In the genomic region with DNA sequence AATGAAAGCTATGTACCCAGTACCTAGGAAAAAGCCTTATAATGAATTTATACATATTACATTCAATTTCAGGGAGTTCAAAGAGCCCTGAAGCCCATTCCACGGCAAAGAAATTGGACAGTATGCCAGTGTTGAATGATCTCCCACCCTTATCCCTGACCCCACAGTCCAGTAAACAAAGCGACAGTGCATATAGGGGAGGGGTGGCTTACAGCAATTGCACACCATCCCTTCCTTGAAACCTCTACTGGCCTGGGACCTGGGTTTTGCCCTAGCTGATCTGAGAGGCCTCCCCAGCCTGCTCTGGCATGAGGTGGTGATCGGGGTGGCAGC, we compare ENCODE assay signal across 22 cellular contexts. TPM values are rescaled to one million over a fixed set of nuclear protein-coding genes. Genes with fewer than 3 reads are reported as not detected.
A peak's percentile ranks its signal among the peaks of the same experiment; 100 is the strongest.
DNase-seq lines count a peak whose midpoint lies in the region; ATAC-seq, FAIRE-seq and TF ChIP-seq lines count a peak whose summit lies in the region.
"Had no signal": no experiment of that assay in that cellular context is flagged by ENCODE, and none has a peak within 500 bp of the region (broad histone marks: within the 10 kb centered on the region; RNA-seq: fewer than 3 reads in every experiment).

No MANE protein-coding gene starts in this region.

- no peak overlapping the region for H3K4me3 ChIP-seq in A549
- H3K4me3 ChIP-seq: lung, skin epidermis had no signal

- no peak for TF ChIP-seq CTCF in A549 (IDR thresholded peaks at IDR 0.05)
- no peak for TF ChIP-seq CTCF in VCaP (conservative IDR thresholded peaks at IDR 0.05)
- no peak for TF ChIP-seq CTCF in glutamatergic neuron (IDR thresholded peaks at IDR 0.05; ENCODE audit: partially characterized antibody, unreplicated experiment)
- TF ChIP-seq CTCF in nephron progenitor cell (IDR thresholded peaks at IDR 0.05), result no peak

- H3K4me1 Mint-ChIP-seq in glutamatergic neuron (ENCODE audit: low read depth, unreplicated experiment), result peaks cover 16% of the 10 kb centered on the region
- peaks cover 65% of the 10 kb centered on the region for H3K4me1 Mint-ChIP-seq in nephron progenitor cell
- H3K4me1 Mint-ChIP-seq in stimulated activated naive CD8-positive, alpha-beta T cell treated with anti-CD3 and anti-CD28 coated beads, Interleukin-15, amount 100 ng/mL, for 72 hours, result peaks cover 8% of the 10 kb centered on the region

- H3K4me1 ChIP-seq in A549, result peaks cover 61% of the 10 kb centered on the region

- TF ChIP-seq RAD21 in A549 (conservative IDR thresholded peaks at IDR 0.05 in 1 of 2, IDR thresholded peaks at IDR 0.05 in 1 of 2), result no peak

- H3K27ac ChIP-seq in A549, result peak overlapping the region; percentile 88 to 90
- H3K27ac ChIP-seq in VCaP, result peak overlapping the region; percentile 64

- H3K27ac Mint-ChIP-seq in glutamatergic neuron (ENCODE audit: unreplicated experiment) (no peak overlapping the region), nephron progenitor cell (peak overlapping the region; percentile 99)
- no peak overlapping the region for H3K27ac Mint-ChIP-seq in stimulated activated naive CD8-positive, alpha-beta T cell treated with anti-CD3 and anti-CD28 coated beads, Interleukin-15, amount 100 ng/mL, for 72 hours
- H3K27ac Mint-ChIP-seq: activated CD8-positive, alpha-beta memory T cell treated with anti-CD3 and anti-CD28 coated beads, Interleukin-2, amount 10 ng/mL, durations not matched to agents 7 days and 5 days had no signal

- CTCF ChIA-PET in A549 (lab: Yijun Ruan, JAX), result interaction anchor here (0.9 to 33.1 kb wide), 6 partner anchors 8 to 130 kb away, joined by 3 to 1365 read pairs (median 4); partner anchors contain the start of genes DDX23, RND1 and WNT1

- POLR2A ChIA-PET in A549 (lab: Yijun Ruan, JAX), result interaction anchor here (0.7 to 6.4 kb wide), 7 partner anchors 8 to 38 kb away, joined by 3 to 157 read pairs (median 3); partner anchors contain the start of genes DDX23 and RND1

- H3K9me3 Mint-ChIP-seq in glutamatergic neuron (ENCODE audit: unreplicated experiment) (peaks cover 2% of the 10 kb centered on the region), nephron progenitor cell (no peaks in the 10 kb centered on the region)
- H3K9me3 Mint-ChIP-seq in stimulated activated naive CD8-positive, alpha-beta T cell treated with anti-CD3 and anti-CD28 coated beads, Interleukin-15, amount 100 ng/mL, for 72 hours, result no peaks in the 10 kb centered on the region
- H3K9me3 Mint-ChIP-seq: CD4-positive, CD25-positive, alpha-beta regulatory T cell; stimulated activated memory B cell treated with anti-CD40 and anti-IgM and Interleukin-4, amounts not matched to agents 10 μg/mL and 1 μg/mL and 100 μg/mL, for 72 hours had no signal

- H3K4me2 ChIP-seq in A549, result peak overlapping the region; percentile 99

- no peak for DNase-seq in A549 (ENCODE audit: low read depth in 1 of 2, low spot score in 1 of 2)
- DNase-seq in glutamatergic neuron, result no peak
- no peak for DNase-seq in nephron progenitor cell
- no peak for DNase-seq in stimulated activated naive CD8-positive, alpha-beta T cell treated with anti-CD3 and anti-CD28 coated beads, Interleukin-15, amount 100 ng/mL, for 72 hours
- DNase-seq in COR-L47 (lab: John Stamatoyannopoulos, UW), result no peak
- DNase-seq in globus pallidus (ENCODE audit: low spot score), result no peak
- DNase-seq in SIG-M5 (lab: John Stamatoyannopoulos, UW), result no peak
- DNase-seq: ACHN; activated CD8-positive, alpha-beta memory T cell treated with anti-CD3 and anti-CD28 coated beads, Interleukin-2, amount 10 ng/mL, durations not matched to agents 7 days and 5 days; activated gamma-delta T cell; CD4-positive, CD25-positive, alpha-beta regulatory T cell; effector CD8-positive, alpha-beta T cell; NCI-H2081 treated with DMSO at 0.1 percent for 48 hours; NCI-H748 treated with DMSO at 0.1 percent for 48 hours; nucleus accumbens; T-helper 1 cell had no signal

- no peaks in the 10 kb centered on the region for H3K9me3 ChIP-seq in A549

- no peak for TF ChIP-seq EP300 in A549 (IDR thresholded peaks at IDR 0.05)

- H3K27me3 Mint-ChIP-seq in glutamatergic neuron (ENCODE audit: unreplicated experiment), result peaks cover 2% of the 10 kb centered on the region
- H3K27me3 Mint-ChIP-seq in nephron progenitor cell (ENCODE audit: low read depth, poor library complexity), result peaks cover 6% of the 10 kb centered on the region
- peaks cover 36% of the 10 kb centered on the region for H3K27me3 Mint-ChIP-seq in stimulated activated naive CD8-positive, alpha-beta T cell treated with anti-CD3 and anti-CD28 coated beads, Interleukin-15, amount 100 ng/mL, for 72 hours

- peak overlapping the region; percentile 43 for H3K4me3 Mint-ChIP-seq in glutamatergic neuron (ENCODE audit: unreplicated experiment)
- H3K4me3 Mint-ChIP-seq in nephron progenitor cell, result peak overlapping the region; percentile 18
- no peak overlapping the region for H3K4me3 Mint-ChIP-seq in stimulated activated naive CD8-positive, alpha-beta T cell treated with anti-CD3 and anti-CD28 coated beads, Interleukin-15, amount 100 ng/mL, for 72 hours
- H3K4me3 Mint-ChIP-seq: activated CD8-positive, alpha-beta memory T cell treated with anti-CD3 and anti-CD28 coated beads, Interleukin-2, amount 10 ng/mL, durations not matched to agents 7 days and 5 days; CD4-positive, CD25-positive, alpha-beta regulatory T cell; stimulated activated memory B cell treated with anti-CD40 and anti-IgM and Interleukin-4, amounts not matched to agents 10 μg/mL and 1 μg/mL and 100 μg/mL, for 72 hours had no signal

- no peak for TF ChIP-seq POLR2A in A549 (IDR thresholded peaks at IDR 0.05; ENCODE audit: low read length)

- FAIRE-seq in A549 (lab: Jason Lieb, UNC), result no peak
- FAIRE-seq: urothelium cell line had no signal

- H3K36me3 Mint-ChIP-seq in glutamatergic neuron (ENCODE audit: unreplicated experiment) (no peaks in the 10 kb centered on the region), nephron progenitor cell (ENCODE audit: low read depth) (no peaks in the 10 kb centered on the region)
- H3K36me3 Mint-ChIP-seq: activated CD8-positive, alpha-beta memory T cell treated with anti-CD3 and anti-CD28 coated beads, Interleukin-2, amount 10 ng/mL, durations not matched to agents 7 days and 5 days; CD4-positive, CD25-positive, alpha-beta regulatory T cell; stimulated activated memory B cell treated with anti-CD40 and anti-IgM and Interleukin-4, amounts not matched to agents 10 μg/mL and 1 μg/mL and 100 μg/mL, for 72 hours had no signal

- 43% methylated on average over 3 of the region's 3 CpGs for WGBS in A549 (ENCODE audit: missing lambda C conversion rate)

- ATAC-seq in A549, result peak; percentile 45 to 46
- no peak for ATAC-seq in stimulated activated naive CD8-positive, alpha-beta T cell treated with anti-CD3 and anti-CD28 coated beads, Interleukin-15, amount 100 ng/mL, for 72 hours
- ATAC-seq: activated CD8-positive, alpha-beta memory T cell treated with anti-CD3 and anti-CD28 coated beads, Interleukin-2, amount 10 ng/mL, durations not matched to agents 7 days and 5 days; stimulated activated memory B cell treated with anti-CD40 and anti-IgM and Interleukin-4, amounts not matched to agents 10 μg/mL and 1 μg/mL and 100 μg/mL, for 72 hours had no signal

TF ChIP-seq in A549, 52 proteins besides CTCF, POLR2A, EP300 and RAD21 (continues in another document):
- no peak for TF ChIP-seq FOXS1 (CRISPR knock-in tag; IDR thresholded peaks at IDR 0.05)
- TF ChIP-seq ZC3H11A (IDR thresholded peaks at IDR 0.05), result no peak
- TF ChIP-seq HOXA7 (CRISPR knock-in tag; IDR thresholded peaks at IDR 0.05), result peak; percentile 25; the same call in 1 of the 2 replicates
- TF ChIP-seq HOXB5 (CRISPR knock-in tag; IDR thresholded peaks at IDR 0.05), result 0 out of 2 replicates have a peak, but pooled peaks have one; percentile 6
- TF ChIP-seq POLR2AphosphoS2 (conservative IDR thresholded peaks at IDR 0.05; ENCODE audit: low read length), result no peak

RNA-seq across cellular contexts. Expression of gene RND1, which starts 17.3 kb away (rescaled TPM):
- 37.8 and 54.5 TPM in 2 replicates for polyA plus RNA-seq in A549 (2011; rRNA removed)
- 40.9 and 56.4 TPM in 2 replicates for polyA plus RNA-seq in A549 (2012; cell fraction: cytosol; rRNA removed)
- 52.9 and 85.6 TPM in 2 replicates for polyA plus RNA-seq in A549 (2012; cell fraction: nucleus; rRNA removed)
- 16.8 to 28.7 TPM (median 26.5 TPM) in 3 replicates for polyA plus RNA-seq in A549 (2017; fragmentation: RNase III; extraction: RNeasy Plus Mini Kit Qiagen cat#74134 plus additional on column Dnase treatment)
- 59.3 and 68.2 TPM in 2 replicates for polyA minus RNA-seq in A549 (2011; rRNA and poly(A)+ RNA removed)
- total RNA-seq in glutamatergic neuron (ENCODE audit: unreplicated experiment), result 1.8 TPM
- total RNA-seq: RPMI7951 had no signal

RNA-seq across cellular contexts. Expression of gene DDX23, which starts 31.0 kb away (rescaled TPM):
- 132 TPM in 2 replicates for polyA plus RNA-seq in A549 (2011; rRNA removed)
- 96.9 and 97.8 TPM in 2 replicates for polyA plus RNA-seq in A549 (2012; cell fraction: cytosol; rRNA removed)
- polyA plus RNA-seq in A549 (2012; cell fraction: nucleus; rRNA removed), result 129 and 169 TPM in 2 replicates
- 112 to 119 TPM (median 116 TPM) in 3 replicates for polyA plus RNA-seq in A549 (2017; fragmentation: RNase III; extraction: RNeasy Plus Mini Kit Qiagen cat#74134 plus additional on column Dnase treatment)
- polyA minus RNA-seq in A549 (2011; rRNA and poly(A)+ RNA removed), result 96.4 and 97.5 TPM in 2 replicates
- 65.7 TPM for total RNA-seq in glutamatergic neuron (ENCODE audit: unreplicated experiment)

RNA-seq across cellular contexts. Expression of gene FKBP11, which starts 42.4 kb away (rescaled TPM):
- polyA plus RNA-seq in A549 (2011; rRNA removed) (50.9 and 61.9 TPM in 2 replicates), A549 (2017; fragmentation: RNase III; extraction: RNeasy Plus Mini Kit Qiagen cat#74134 plus additional on column Dnase treatment) (41.2 to 45.5 TPM (median 42.2 TPM) in 3 replicates)
- polyA plus RNA-seq in A549 (2012; cell fraction: cytosol; rRNA removed), result 39.7 and 47.3 TPM in 2 replicates
- 107 and 122 TPM in 2 replicates for polyA plus RNA-seq in A549 (2012; cell fraction: nucleus; rRNA removed)
- polyA minus RNA-seq in A549 (2011; rRNA and poly(A)+ RNA removed), result 38.4 and 39.2 TPM in 2 replicates
- 12.3 TPM for total RNA-seq in glutamatergic neuron (ENCODE audit: unreplicated experiment)

Comparison
In these comparisons a context has a peak if more than half of its experiments do, and no peak if none do; other contexts are left out.
1. H3K4me3 Mint-ChIP-seq: peak in glutamatergic neuron (single experiment) and nephron progenitor cell (single experiment); none in stimulated activated naive CD8-positive, alpha-beta T cell treated with anti-CD3 and anti-CD28 coated beads, Interleukin-15, amount 100 ng/mL, for 72 hours (0 of 2).